In the genomic region with DNA sequence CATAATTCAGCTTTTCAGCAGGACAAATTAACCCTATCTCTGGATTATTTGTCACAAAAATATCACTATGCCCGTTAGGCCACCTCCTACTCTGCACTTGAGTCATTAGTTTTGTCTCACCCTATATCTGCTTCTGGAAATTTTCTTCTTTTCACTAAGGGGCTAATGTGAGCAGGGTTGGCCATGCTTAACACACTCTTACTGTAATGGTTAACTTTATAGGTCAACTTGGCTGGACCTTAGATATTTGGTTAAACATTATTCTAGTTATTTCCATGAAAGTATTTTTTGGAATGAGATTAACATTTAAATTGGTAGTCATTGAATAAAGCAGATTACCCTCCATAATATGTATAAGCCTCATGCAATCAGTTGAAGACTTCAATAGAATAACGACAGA, we compare ENCODE assay signal across 39 cellular contexts.
"Had no signal": no experiment of that assay in that cellular context is flagged by ENCODE, and none has a peak within 500 bp of the region (broad histone marks: within the 10 kb centered on the region; RNA-seq: fewer than 3 reads in every experiment).

No MANE protein-coding gene starts in this region.

- H3K36me3 ChIP-seq: adrenal gland, ascending aorta, cardiac muscle cell, colonic mucosa, heart left ventricle had no signal

- H3K4me1 Mint-ChIP-seq: activated CD4-positive, alpha-beta T cell treated with anti-CD3 and anti-CD28 coated beads for 36 hours; activated CD4-positive, alpha-beta T cell treated with anti-CD3 and anti-CD28 coated beads, Interleukin-2, amount 10 ng/mL, durations not matched to agents 24 days and 14 days; activated CD8-positive, alpha-beta memory T cell treated with anti-CD3 and anti-CD28 coated beads, Interleukin-2, amount 10 ng/mL, durations not matched to agents 7 days and 5 days; activated naive CD4-positive, alpha-beta T cell treated with anti-CD3 and anti-CD28 coated beads, Interleukin-2, amount 50 U/mL, for 24 hours; activated naive CD8-positive, alpha-beta T cell treated with anti-CD3 and anti-CD28 coated beads for 36 hours; activated naive CD8-positive, alpha-beta T cell treated with anti-CD3 and anti-CD28 coated beads, Interleukin-2, amount 50 U/mL, for 24 hours; brain; T-helper 17 cell had no signal

- H3K4me3 Mint-ChIP-seq: activated CD4-positive, alpha-beta memory T cell treated with anti-CD3 and anti-CD28 coated beads for 36 hours; activated CD4-positive, alpha-beta T cell treated with anti-CD3 and anti-CD28 coated beads for 36 hours; activated CD4-positive, alpha-beta T cell treated with anti-CD3 and anti-CD28 coated beads, Interleukin-2, amount 10 ng/mL, durations not matched to agents 24 days and 14 days; activated CD8-positive, alpha-beta memory T cell treated with anti-CD3 and anti-CD28 coated beads, Interleukin-2, amount 10 ng/mL, durations not matched to agents 7 days and 5 days; activated CD8-positive, alpha-beta T cell treated with anti-CD3 and anti-CD28 coated beads, Interleukin-2, amount 10 ng/mL, durations not matched to agents 7 days and 5 days; activated naive CD4-positive, alpha-beta T cell treated with anti-CD3 and anti-CD28 coated beads for 36 hours; activated naive CD4-positive, alpha-beta T cell treated with anti-CD3 and anti-CD28 coated beads, Interleukin-2, amount 50 U/mL, for 24 hours; activated naive CD8-positive, alpha-beta T cell treated with anti-CD3 and anti-CD28 coated beads for 36 hours; activated naive CD8-positive, alpha-beta T cell treated with anti-CD3 and anti-CD28 coated beads, Interleukin-2, amount 50 U/mL, for 24 hours; activated T-helper 1 cell treated with anti-CD3 and anti-CD28 coated beads, Interleukin-12 subunit alpha, Interleukin-12 subunit beta, Interleukin-2, Interleukin-4 antibody, amounts not matched to agents 30 ng/mL and 10 ng/mL and 1 ng/mL, durations not matched to agents 14 hours and 24 hours and 36 hours; brain; T-helper 17 cell; T-helper 2 cell treated with Interferon-gamma antibody and Interleukin-4, amounts not matched to agents 5 μg/mL and 100 μg/mL, for 36 hours had no signal

- H3K27me3 ChIP-seq: adrenal gland, ascending aorta, breast epithelium, cardiac muscle cell, colonic mucosa, heart left ventricle had no signal

- FAIRE-seq: endometrium, endothelial cell of umbilical vein, frontal cortex had no signal

- H3K27me3 Mint-ChIP-seq: activated CD4-positive, alpha-beta memory T cell treated with anti-CD3 and anti-CD28 coated beads for 36 hours; activated CD4-positive, alpha-beta T cell treated with anti-CD3 and anti-CD28 coated beads for 36 hours; activated CD4-positive, alpha-beta T cell treated with anti-CD3 and anti-CD28 coated beads, Interleukin-2, amount 10 ng/mL, durations not matched to agents 24 days and 14 days; activated CD8-positive, alpha-beta memory T cell treated with anti-CD3 and anti-CD28 coated beads, Interleukin-2, amount 10 ng/mL, durations not matched to agents 7 days and 5 days; activated naive CD4-positive, alpha-beta T cell treated with anti-CD3 and anti-CD28 coated beads, Interleukin-2, amount 50 U/mL, for 24 hours; activated naive CD8-positive, alpha-beta T cell treated with anti-CD3 and anti-CD28 coated beads for 36 hours; activated naive CD8-positive, alpha-beta T cell treated with anti-CD3 and anti-CD28 coated beads, Interleukin-2, amount 50 U/mL, for 24 hours; T-helper 17 cell had no signal

- ATAC-seq: activated CD4-positive, alpha-beta T cell treated with anti-CD3 and anti-CD28 coated beads for 36 hours; activated CD8-positive, alpha-beta memory T cell treated with anti-CD3 and anti-CD28 coated beads, Interleukin-2, amount 10 ng/mL, durations not matched to agents 7 days and 5 days; activated CD8-positive, alpha-beta T cell treated with anti-CD3 and anti-CD28 coated beads, Interleukin-2, amount 10 ng/mL, durations not matched to agents 7 days and 5 days; activated naive CD8-positive, alpha-beta T cell treated with anti-CD3 and anti-CD28 coated beads, Interleukin-2, amount 50 U/mL, for 24 hours; esophagus mucosa; heart left ventricle; T-helper 17 cell had no signal

- H3K4me3 ChIP-seq: adrenal gland, ascending aorta, breast epithelium, cardiac muscle cell, colonic mucosa, heart left ventricle had no signal

- DNase-seq: activated CD4-positive, alpha-beta memory T cell treated with anti-CD3 and anti-CD28 coated beads for 36 hours; activated CD4-positive, alpha-beta T cell treated with anti-CD3 and anti-CD28 coated beads for 36 hours; activated CD4-positive, alpha-beta T cell treated with anti-CD3 and anti-CD28 coated beads, Interleukin-2, amount 10 ng/mL, durations not matched to agents 24 days and 14 days; activated CD4-positive, CD25-positive, alpha-beta regulatory T cell; activated CD4-positive, CD25-positive, alpha-beta regulatory T cell treated with anti-CD3 and anti-CD28 coated beads, Interleukin-2, amount 50 U/mL, for 72 hours; activated CD8-positive, alpha-beta memory T cell treated with anti-CD3 and anti-CD28 coated beads, Interleukin-2, amount 10 ng/mL, durations not matched to agents 7 days and 5 days; activated CD8-positive, alpha-beta memory T cell treated with anti-CD3 and anti-CD28 coated beads, Interleukin-2, amount 50 U/mL, for 4 hours; activated CD8-positive, alpha-beta T cell treated with anti-CD3 and anti-CD28 coated beads, Interleukin-2, amount 10 ng/mL, durations not matched to agents 7 days and 5 days; activated effector memory CD4-positive, alpha-beta T cell treated with anti-CD3 and anti-CD28 coated beads, Interleukin-2, amount 50 U/mL, for 16 hours; activated naive CD4-positive, alpha-beta T cell treated with anti-CD3 and anti-CD28 coated beads for 36 hours; activated naive CD8-positive, alpha-beta T cell treated with anti-CD3 and anti-CD28 coated beads for 36 hours; activated naive CD8-positive, alpha-beta T cell treated with anti-CD3 and anti-CD28 coated beads, Interleukin-2, amount 50 U/mL, for 24 hours; activated T-cell treated with anti-CD3 and anti-CD28 coated beads, Interleukin-2, amount 50 U/mL, for 1 hour; activated T-cell treated with anti-CD3 and anti-CD28 coated beads, Interleukin-2, amount 50 U/mL, for 48 hours; adrenal gland; amygdala; central memory CD4-positive, alpha-beta T cell; cerebellar nuclear complex; colonic mucosa; effector CD8-positive, alpha-beta T cell; foreskin fibroblast; glutamatergic neuron; heart left ventricle; T-helper 1 cell; T-helper 17 cell; T1000 had no signal

- H3K36me3 Mint-ChIP-seq: activated CD8-positive, alpha-beta memory T cell treated with anti-CD3 and anti-CD28 coated beads, Interleukin-2, amount 10 ng/mL, durations not matched to agents 7 days and 5 days; activated naive CD4-positive, alpha-beta T cell treated with anti-CD3 and anti-CD28 coated beads, Interleukin-2, amount 50 U/mL, for 24 hours; activated naive CD8-positive, alpha-beta T cell treated with anti-CD3 and anti-CD28 coated beads for 36 hours; brain had no signal

- H3K27ac ChIP-seq: adrenal gland, ascending aorta, breast epithelium, cardiac muscle cell, colonic mucosa, epithelial cell of prostate, heart left ventricle had no signal

- H3K9me3 ChIP-seq: adrenal gland, ascending aorta, breast epithelium, colonic mucosa had no signal

- H3K27ac Mint-ChIP-seq: activated CD4-positive, alpha-beta memory T cell treated with anti-CD3 and anti-CD28 coated beads for 36 hours; activated CD4-positive, alpha-beta T cell treated with anti-CD3 and anti-CD28 coated beads for 36 hours; activated CD4-positive, alpha-beta T cell treated with anti-CD3 and anti-CD28 coated beads, Interleukin-2, amount 10 ng/mL, durations not matched to agents 24 days and 14 days; activated CD8-positive, alpha-beta memory T cell treated with anti-CD3 and anti-CD28 coated beads, Interleukin-2, amount 10 ng/mL, durations not matched to agents 7 days and 5 days; activated CD8-positive, alpha-beta T cell treated with anti-CD3 and anti-CD28 coated beads, Interleukin-2, amount 10 ng/mL, durations not matched to agents 7 days and 5 days; activated naive CD4-positive, alpha-beta T cell treated with anti-CD3 and anti-CD28 coated beads for 36 hours; activated naive CD4-positive, alpha-beta T cell treated with anti-CD3 and anti-CD28 coated beads, Interleukin-2, amount 50 U/mL, for 24 hours; activated naive CD8-positive, alpha-beta T cell treated with anti-CD3 and anti-CD28 coated beads for 36 hours; activated naive CD8-positive, alpha-beta T cell treated with anti-CD3 and anti-CD28 coated beads, Interleukin-2, amount 50 U/mL, for 24 hours; activated T-helper 1 cell treated with anti-CD3 and anti-CD28 coated beads, Interleukin-12 subunit alpha, Interleukin-12 subunit beta, Interleukin-2, Interleukin-4 antibody, amounts not matched to agents 30 ng/mL and 10 ng/mL and 1 ng/mL, durations not matched to agents 14 hours and 24 hours and 36 hours; activated T-helper 2 cell treated with anti-CD3 and anti-CD28 coated beads, Interferon-gamma antibody, Interleukin-2, Interleukin-4, amounts not matched to agents 10 μg/mL and 5 μg/mL and 100 μg/mL, durations not matched to agents 14 hours and 24 hours and 36 hours; brain; T-helper 17 cell; T-helper 2 cell treated with Interferon-gamma antibody and Interleukin-4, amounts not matched to agents 5 μg/mL and 100 μg/mL, for 36 hours had no signal

- H3K4me1 ChIP-seq: adrenal gland, ascending aorta, breast epithelium, colonic mucosa, heart left ventricle had no signal
